In the genomic region with DNA sequence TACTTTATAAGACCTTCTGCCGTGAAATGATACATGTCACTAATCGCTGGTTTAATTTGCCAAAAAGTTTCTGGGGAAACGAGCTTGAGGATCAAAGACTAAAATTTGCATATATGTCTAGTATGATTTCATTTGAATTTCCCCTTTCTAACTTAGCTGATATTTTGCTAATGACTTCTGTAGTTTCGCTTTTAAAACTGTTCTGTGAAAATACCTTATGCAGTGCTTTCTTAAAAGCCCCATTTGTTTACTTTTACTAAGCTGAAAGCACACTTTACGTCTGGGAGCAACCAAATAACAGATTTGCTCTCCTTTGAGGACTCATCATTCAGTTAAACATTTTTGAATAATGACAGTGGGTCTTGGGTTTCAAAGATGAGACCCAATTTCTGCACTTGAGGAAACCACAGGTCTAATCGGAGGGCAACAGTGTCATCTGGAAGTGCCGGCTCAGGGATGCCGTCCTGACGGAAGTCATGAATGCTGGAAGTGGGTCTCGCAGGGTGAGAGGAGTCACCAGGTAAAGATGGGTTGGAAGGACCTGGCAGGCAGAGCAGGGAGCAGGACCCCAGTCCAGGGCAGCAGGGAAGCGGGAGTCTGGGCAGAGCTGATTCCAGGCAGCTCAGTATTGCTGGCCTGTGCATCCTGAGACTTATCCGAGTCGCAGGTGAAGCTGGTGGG, we compare ENCODE assay signal across 11 cellular contexts. TPM values are rescaled to one million over a fixed set of nuclear protein-coding genes. Genes with fewer than 3 reads are reported as not detected.
DNase-seq lines count a peak whose midpoint lies in the region; ATAC-seq, FAIRE-seq and TF ChIP-seq lines count a peak whose summit lies in the region.
"Had no signal": no experiment of that assay in that cellular context is flagged by ENCODE, and none has a peak within 500 bp of the region (broad histone marks: within the 10 kb centered on the region; RNA-seq: fewer than 3 reads in every experiment).

No MANE protein-coding gene starts in this region.

- H3K36me3 ChIP-seq in spleen (no peaks in the 10 kb centered on the region), pancreas (no peaks in the 10 kb centered on the region)

- H3K27ac Mint-ChIP-seq in T-helper 17 cell (peak overlapping the region; percentile 99), osteocyte (ENCODE audit: unreplicated experiment) (no peak overlapping the region)

- H3K27me3 ChIP-seq in spleen (replicated peaks in 1 of 7) (no peaks in the 10 kb centered on the region), pancreas (no peaks in the 10 kb centered on the region)

- intact Hi-C loops in spleen (cut with DNase I; ENCODE audit: low total_unique reads): no loop called here
- intact Hi-C loops in pancreas (cut with DNase I): no loop called here

- TF ChIP-seq POLR2A in spleen (IDR thresholded peaks at IDR 0.05): no peak

- H3K27ac ChIP-seq in spleen (peak overlapping the region; percentile 66 to 89 (median 84)), pancreas (no peak overlapping the region)

- no peaks in the 10 kb centered on the region for H3K9me3 ChIP-seq in T-helper 17 cell (ENCODE audit: control insufficient read depth, low read length, poor library complexity, severe bottlenecking)
- H3K9me3 ChIP-seq in spleen: no peaks in the 10 kb centered on the region
- no peaks in the 10 kb centered on the region for H3K9me3 ChIP-seq in pancreas

- H3K9me3 Mint-ChIP-seq in osteocyte (ENCODE audit: unreplicated experiment): no peaks in the 10 kb centered on the region

- H3K4me3 Mint-ChIP-seq in T-helper 17 cell: peak overlapping the region; percentile 93
- no peak overlapping the region for H3K4me3 Mint-ChIP-seq in osteocyte (ENCODE audit: unreplicated experiment)

- WGBS in spleen, 5 donors: 33 to 49% (median 37%) methylated on average over 13 of the region's 13 CpGs
- WGBS in pancreas, 2 donors: 82 to 83% methylated on average over 13 of the region's 13 CpGs

- H3K4me3 ChIP-seq in spleen (peak overlapping the region; percentile 18 to 66 (median 43)), pancreas (no peak overlapping the region)

- H3K27me3 Mint-ChIP-seq in T-helper 17 cell: peaks cover 6% of the 10 kb centered on the region
- peaks cover 38% of the 10 kb centered on the region for H3K27me3 Mint-ChIP-seq in osteocyte (ENCODE audit: unreplicated experiment)

- H3K4me1 Mint-ChIP-seq in T-helper 17 cell: peaks cover 46% of the 10 kb centered on the region
- H3K4me1 Mint-ChIP-seq in osteocyte (ENCODE audit: unreplicated experiment): peaks cover 7% of the 10 kb centered on the region

- peaks cover 32 to 99% (median 75%) of the 10 kb centered on the region in 6 donors for H3K4me1 ChIP-seq in spleen
- H3K4me1 ChIP-seq in pancreas: peaks cover 0 to under 1% (median 0%) of the 10 kb centered on the region in 3 donors

- FAIRE-seq in pancreas (lab: Jason Lieb, UNC): no peak

- TF ChIP-seq CTCF in spleen (IDR thresholded peaks at IDR 0.05 in 8 of 11, conservative IDR thresholded peaks at IDR 0.05 in 3 of 11): no peak
- TF ChIP-seq CTCF in osteocyte (IDR thresholded peaks at IDR 0.05): no peak
- no peak for TF ChIP-seq CTCF in pancreas (IDR thresholded peaks at IDR 0.05)

- no peak for DNase-seq in T-helper 17 cell
- no peak for DNase-seq in spleen
- no peak for DNase-seq in osteocyte (ENCODE audit: extremely low spot score, unreplicated experiment)
- DNase-seq in NCI-H345 treated with DMSO at 0.1 percent for 48 hours (lab: John Stamatoyannopoulos, UW; ENCODE audit: unreplicated experiment): no peak
- no peak for DNase-seq in effector CD4-positive, alpha-beta T cell
- no peak for DNase-seq in pancreas
- DNase-seq: H7; NCI-H82; stimulated activated CD4-positive, alpha-beta T cell treated with anti-CD3 and anti-CD28 coated beads, Interleukin-2, amount 100 ng/mL, for 48 hours had no signal

- ATAC-seq in GM18873 (IDR thresholded peaks at IDR 0.05; ENCODE audit: low FRiP score, unreplicated experiment) (peak; percentile 41), HG02642 (IDR thresholded peaks at IDR 0.05; ENCODE audit: poor library complexity, unreplicated experiment) (peak; percentile 34), T-helper 17 cell (peak; percentile 49), pancreas (no peak)

- H3K36me3 Mint-ChIP-seq in T-helper 17 cell (ENCODE audit: low read depth) (peaks cover 6% of the 10 kb centered on the region), osteocyte (ENCODE audit: unreplicated experiment) (no peaks in the 10 kb centered on the region)

RNA-seq across cellular contexts. Expression of gene PLEKHG1, which starts 33.2 kb away (rescaled TPM):
- total RNA-seq in T-helper 17 cell (10 to 100 TPM in 1 of 2 donors, 1 to 10 TPM in 1; 4.7 to 12.9 TPM), spleen (100 to 1,000 TPM; 130 to 361 (median 197) TPM), osteocyte (3.3 and 4.3 TPM in 2 replicates), pancreas (1 to 10 TPM; 2.2 to 6.4 (median 2.9) TPM)
- polyA plus RNA-seq in spleen (10 to 100 TPM; 14.2 to 26.7 (median 17.1) TPM), pancreas (1 to 10 TPM; 1.3 to 1.5 TPM)

Comparison
In these comparisons a context has a peak if more than half of its experiments do, and no peak if none do; other contexts are left out.
1. ATAC-seq: peak in GM18873 (single experiment), HG02642 (single experiment) and T-helper 17 cell (single experiment); none in pancreas (0 of 4).
2. H3K27ac ChIP-seq: peak in spleen (8 of 8); none in pancreas (0 of 4).
3. H3K4me3 ChIP-seq: peak in spleen (8 of 8); none in pancreas (0 of 4).
4. RNA of gene PLEKHG1, which starts 33.2 kb away (total RNA-seq): 130 to 361 TPM in spleen; 4.7 to 12.9 TPM in T-helper 17 cell, 3.3 to 4.3 TPM in osteocyte and 2.2 to 6.4 TPM in pancreas; every median in the first group is over 4 times any median in the second.